8 cellular contexts compared by ENCODE assay signal in genomic region chr11:48116843-48117242, GRCh38.
DNase-seq lines count a peak whose midpoint lies in the region; ATAC-seq and TF ChIP-seq lines count a peak whose summit lies in the region.

No MANE protein-coding gene starts in this region.

- no peaks in the 10 kb centered on the region for H3K27me3 Mint-ChIP-seq in activated CD8-positive, alpha-beta memory T cell treated with anti-CD3 and anti-CD28 coated beads, Interleukin-2, amount 10 ng/mL, durations not matched to agents 7 days and 5 days

- H3K4me3 ChIP-seq in Karpas-422 (ENCODE audit: low read length) (no peak overlapping the region), spleen (no peak overlapping the region)

- H3K4me1 ChIP-seq in Karpas-422 (ENCODE audit: low read length) (no peaks in the 10 kb centered on the region), spleen (peaks cover 0 to 8% (median 3%) of the 10 kb centered on the region in 6 donors)

- DNase-seq in SIG-M5 treated with dmso at 0.1 percent for 504 hours (lab: John Stamatoyannopoulos, UW; ENCODE audit: unreplicated experiment) (peak; percentile 39), SIG-M5 (lab: John Stamatoyannopoulos, UW) (no peak), Karpas-422 (peak; percentile 77), dermis microvascular lymphatic vessel endothelial cell (ENCODE audit: low read depth in 2 of 2) (peak; percentile 6 to 60), spleen (no peak), foreskin melanocyte (no peak)
- DNase-seq in activated CD8-positive, alpha-beta memory T cell treated with anti-CD3 and anti-CD28 coated beads, Interleukin-2, amount 10 ng/mL, durations not matched to agents 7 days and 5 days, result no peak
- DNase-seq in activated effector memory CD4-positive, alpha-beta T cell treated with Interleukin-2 at 50 U/mL for 16 hours, result no peak

- no peaks in the 10 kb centered on the region for H3K9me2 ChIP-seq in Karpas-422 (replicated peaks; ENCODE audit: insufficient read depth, low read length)

- H4K20me1 ChIP-seq in Karpas-422 (ENCODE audit: insufficient read depth, low read depth, low read length), result no peaks in the 10 kb centered on the region

- no peak overlapping the region for H2AFZ ChIP-seq in Karpas-422 (ENCODE audit: low read length)

- H3K9ac ChIP-seq in Karpas-422 (ENCODE audit: low read length), result no peak overlapping the region

- H3K4me2 ChIP-seq in Karpas-422 (ENCODE audit: low read depth, low read length, poor library complexity, severe bottlenecking), result no peak overlapping the region

- TF ChIP-seq CTCF in spleen (IDR thresholded peaks at IDR 0.05 in 8 of 11, conservative IDR thresholded peaks at IDR 0.05 in 3 of 11), result peak in 6 of 11 experiments; percentile 24 to 51 (median 40)

- H3K27me3 ChIP-seq in Karpas-422 (ENCODE audit: low read length) (no peaks in the 10 kb centered on the region), spleen (replicated peaks in 1 of 7) (no peaks in the 10 kb centered on the region)

- intact Hi-C loops in spleen (cut with DNase I; ENCODE audit: low total_unique reads), result no loop called here

- CTCF ChIA-PET in activated CD8-positive, alpha-beta memory T cell treated with anti-CD3 and anti-CD28 coated beads, Interleukin-2, amount 10 ng/mL, durations not matched to agents 7 days and 5 days (lab: Charles Lee), result interaction anchor here (0.6 to 2.0 kb wide), 3 partner anchors 78 to 1409 kb away, joined by 3 to 5 read pairs (median 3); no protein-coding TSS in a partner anchor

- ATAC-seq in activated CD8-positive, alpha-beta memory T cell treated with anti-CD3 and anti-CD28 coated beads, Interleukin-2, amount 10 ng/mL, durations not matched to agents 7 days and 5 days, result no peak

- H3K4me3 Mint-ChIP-seq in activated CD8-positive, alpha-beta memory T cell treated with anti-CD3 and anti-CD28 coated beads, Interleukin-2, amount 10 ng/mL, durations not matched to agents 7 days and 5 days, result no peak overlapping the region

- peak overlapping the region; percentile 39; the same call in 1 of the 2 replicates for H3K27ac ChIP-seq in Karpas-422 (ENCODE audit: low read length)
- no peak overlapping the region for H3K27ac ChIP-seq in spleen

- H3K27ac Mint-ChIP-seq in activated CD8-positive, alpha-beta memory T cell treated with anti-CD3 and anti-CD28 coated beads, Interleukin-2, amount 10 ng/mL, durations not matched to agents 7 days and 5 days, result no peak overlapping the region

- peaks cover 75% of the 10 kb centered on the region for H3K79me2 ChIP-seq in Karpas-422 (ENCODE audit: low read length)

- H3K36me3 Mint-ChIP-seq in activated CD8-positive, alpha-beta memory T cell treated with anti-CD3 and anti-CD28 coated beads, Interleukin-2, amount 10 ng/mL, durations not matched to agents 7 days and 5 days, result peaks cover 52% of the 10 kb centered on the region

- no peak for TF ChIP-seq POLR2A in spleen (IDR thresholded peaks at IDR 0.05)

- H3K36me3 ChIP-seq in Karpas-422 (ENCODE audit: insufficient read depth, low read length), result peaks cover 87% of the 10 kb centered on the region
- peaks cover 0 to 83% (median 17%) of the 10 kb centered on the region in 6 donors for H3K36me3 ChIP-seq in spleen

- peaks cover 16% of the 10 kb centered on the region for H3K9me3 Mint-ChIP-seq in activated CD8-positive, alpha-beta memory T cell treated with anti-CD3 and anti-CD28 coated beads, Interleukin-2, amount 10 ng/mL, durations not matched to agents 7 days and 5 days (ENCODE audit: low read depth)

- H3K4me1 Mint-ChIP-seq in activated CD8-positive, alpha-beta memory T cell treated with anti-CD3 and anti-CD28 coated beads, Interleukin-2, amount 10 ng/mL, durations not matched to agents 7 days and 5 days, result no peaks in the 10 kb centered on the region

- H3K9me3 ChIP-seq in Karpas-422 (ENCODE audit: low read length) (peaks cover 24% of the 10 kb centered on the region), spleen (peaks cover 0 to 30% (median 25%) of the 10 kb centered on the region in 8 donors)

Comparison
In these comparisons a context has a peak if more than half of its experiments do, and no peak if none do; other contexts are left out.
1. DNase-seq: peak in SIG-M5 treated with dmso at 0.1 percent for 504 hours (single experiment), Karpas-422 (single experiment) and dermis microvascular lymphatic vessel endothelial cell (2 of 2); none in SIG-M5 (single experiment), spleen (single experiment), foreskin melanocyte (single experiment), activated CD8-positive, alpha-beta memory T cell treated with anti-CD3 and anti-CD28 coated beads, Interleukin-2, amount 10 ng/mL, durations not matched to agents 7 days and 5 days (single experiment) and activated effector memory CD4-positive, alpha-beta T cell treated with Interleukin-2 at 50 U/mL for 16 hours (single experiment).